1 cellular context compared by ENCODE assay signal in the genomic region with DNA sequence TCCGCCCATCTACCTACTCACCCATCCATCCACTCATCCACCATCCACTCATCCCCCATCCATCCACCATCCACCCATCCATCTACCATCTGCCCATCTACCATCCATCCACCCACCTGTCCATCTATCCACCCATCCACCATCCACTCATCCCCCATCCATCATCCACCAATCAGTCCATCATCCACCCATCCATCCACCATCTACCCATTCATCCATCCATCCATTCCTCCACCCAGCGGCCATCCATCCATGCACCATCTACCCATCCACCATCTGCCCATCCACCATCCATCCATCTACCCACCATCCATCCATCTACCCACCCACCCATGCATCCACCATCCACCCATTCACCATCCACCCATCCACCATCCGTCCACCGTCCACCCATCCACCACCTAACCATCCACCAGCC.
TF ChIP-seq lines count a peak whose summit lies in the region.

No MANE protein-coding gene starts in this region.

TF ChIP-seq in HEK293, 187 proteins besides CTCF, POLR2A, EP300 and RAD21 (continued from another document and continues in another):
- TF ChIP-seq, protein P1, sequence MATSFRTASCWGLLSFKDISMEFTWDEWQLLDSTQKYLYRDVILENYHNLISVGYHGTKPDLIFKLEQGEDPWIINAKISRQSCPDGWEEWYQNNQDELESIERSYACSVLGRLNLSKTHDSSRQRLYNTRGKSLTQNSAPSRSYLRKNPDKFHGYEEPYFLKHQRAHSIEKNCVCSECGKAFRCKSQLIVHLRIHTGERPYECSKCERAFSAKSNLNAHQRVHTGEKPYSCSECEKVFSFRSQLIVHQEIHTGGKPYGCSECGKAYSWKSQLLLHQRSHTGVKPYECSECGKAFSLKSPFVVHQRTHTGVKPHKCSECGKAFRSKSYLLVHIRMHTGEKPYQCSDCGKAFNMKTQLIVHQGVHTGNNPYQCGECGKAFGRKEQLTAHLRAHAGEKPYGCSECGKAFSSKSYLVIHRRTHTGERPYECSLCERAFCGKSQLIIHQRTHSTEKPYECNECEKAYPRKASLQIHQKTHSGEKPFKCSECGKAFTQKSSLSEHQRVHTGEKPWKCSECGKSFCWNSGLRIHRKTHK (tag by site-specific recombination; IDR thresholded peaks at IDR 0.05), result no peak
- TF ChIP-seq OVOL3 (tag by site-specific recombination; IDR thresholded peaks at IDR 0.05), result no peak
- no peak for TF ChIP-seq ZSCAN16 (tag by site-specific recombination; IDR thresholded peaks at IDR 0.05)
- TF ChIP-seq ZNF677 (tag by site-specific recombination; IDR thresholded peaks at IDR 0.05), result no peak
- TF ChIP-seq MZF1 (tag by site-specific recombination; IDR thresholded peaks at IDR 0.05; ENCODE audit: borderline replicate concordance), result no peak
- 0 out of 2 replicates have a peak, but pooled peaks have one; percentile 19 for TF ChIP-seq KLF1 (tag by site-specific recombination; IDR thresholded peaks at IDR 0.05)
- no peak for TF ChIP-seq ZBTB21 (tag by site-specific recombination; IDR thresholded peaks at IDR 0.05)
- TF ChIP-seq, protein P2, sequence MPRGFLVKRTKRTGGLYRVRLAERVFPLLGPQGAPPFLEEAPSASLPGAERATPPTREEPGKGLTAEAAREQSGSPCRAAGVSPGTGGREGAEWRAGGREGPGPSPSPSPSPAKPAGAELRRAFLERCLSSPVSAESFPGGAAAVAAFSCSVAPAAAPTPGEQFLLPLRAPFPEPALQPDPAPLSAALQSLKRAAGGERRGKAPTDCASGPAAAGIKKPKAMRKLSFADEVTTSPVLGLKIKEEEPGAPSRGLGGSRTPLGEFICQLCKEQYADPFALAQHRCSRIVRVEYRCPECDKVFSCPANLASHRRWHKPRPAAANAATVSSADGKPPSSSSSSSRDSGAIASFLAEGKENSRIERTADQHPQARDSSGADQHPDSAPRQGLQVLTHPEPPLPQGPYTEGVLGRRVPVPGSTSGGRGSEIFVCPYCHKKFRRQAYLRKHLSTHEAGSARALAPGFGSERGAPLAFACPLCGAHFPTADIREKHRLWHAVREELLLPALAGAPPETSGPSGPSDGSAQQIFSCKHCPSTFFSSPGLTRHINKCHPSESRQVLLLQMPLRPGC (tag by site-specific recombination; IDR thresholded peaks at IDR 0.05), result 0 out of 2 replicates have a peak, but pooled peaks have one; percentile 20
- peak; percentile 99 for TF ChIP-seq ZNF366 (tag by site-specific recombination; conservative IDR thresholded peaks at IDR 0.05)
- TF ChIP-seq ZNF404 (tag by site-specific recombination; IDR thresholded peaks at IDR 0.05), result no peak
- TF ChIP-seq, protein P3, sequence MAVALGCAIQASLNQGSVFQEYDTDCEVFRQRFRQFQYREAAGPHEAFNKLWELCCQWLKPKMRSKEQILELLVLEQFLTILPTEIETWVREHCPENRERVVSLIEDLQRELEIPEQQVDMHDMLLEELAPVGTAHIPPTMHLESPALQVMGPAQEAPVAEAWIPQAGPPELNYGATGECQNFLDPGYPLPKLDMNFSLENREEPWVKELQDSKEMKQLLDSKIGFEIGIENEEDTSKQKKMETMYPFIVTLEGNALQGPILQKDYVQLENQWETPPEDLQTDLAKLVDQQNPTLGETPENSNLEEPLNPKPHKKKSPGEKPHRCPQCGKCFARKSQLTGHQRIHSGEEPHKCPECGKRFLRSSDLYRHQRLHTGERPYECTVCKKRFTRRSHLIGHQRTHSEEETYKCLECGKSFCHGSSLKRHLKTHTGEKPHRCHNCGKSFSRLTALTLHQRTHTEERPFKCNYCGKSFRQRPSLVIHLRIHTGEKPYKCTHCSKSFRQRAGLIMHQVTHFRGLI (tag by site-specific recombination; IDR thresholded peaks at IDR 0.05), result no peak
- TF ChIP-seq, protein P4, sequence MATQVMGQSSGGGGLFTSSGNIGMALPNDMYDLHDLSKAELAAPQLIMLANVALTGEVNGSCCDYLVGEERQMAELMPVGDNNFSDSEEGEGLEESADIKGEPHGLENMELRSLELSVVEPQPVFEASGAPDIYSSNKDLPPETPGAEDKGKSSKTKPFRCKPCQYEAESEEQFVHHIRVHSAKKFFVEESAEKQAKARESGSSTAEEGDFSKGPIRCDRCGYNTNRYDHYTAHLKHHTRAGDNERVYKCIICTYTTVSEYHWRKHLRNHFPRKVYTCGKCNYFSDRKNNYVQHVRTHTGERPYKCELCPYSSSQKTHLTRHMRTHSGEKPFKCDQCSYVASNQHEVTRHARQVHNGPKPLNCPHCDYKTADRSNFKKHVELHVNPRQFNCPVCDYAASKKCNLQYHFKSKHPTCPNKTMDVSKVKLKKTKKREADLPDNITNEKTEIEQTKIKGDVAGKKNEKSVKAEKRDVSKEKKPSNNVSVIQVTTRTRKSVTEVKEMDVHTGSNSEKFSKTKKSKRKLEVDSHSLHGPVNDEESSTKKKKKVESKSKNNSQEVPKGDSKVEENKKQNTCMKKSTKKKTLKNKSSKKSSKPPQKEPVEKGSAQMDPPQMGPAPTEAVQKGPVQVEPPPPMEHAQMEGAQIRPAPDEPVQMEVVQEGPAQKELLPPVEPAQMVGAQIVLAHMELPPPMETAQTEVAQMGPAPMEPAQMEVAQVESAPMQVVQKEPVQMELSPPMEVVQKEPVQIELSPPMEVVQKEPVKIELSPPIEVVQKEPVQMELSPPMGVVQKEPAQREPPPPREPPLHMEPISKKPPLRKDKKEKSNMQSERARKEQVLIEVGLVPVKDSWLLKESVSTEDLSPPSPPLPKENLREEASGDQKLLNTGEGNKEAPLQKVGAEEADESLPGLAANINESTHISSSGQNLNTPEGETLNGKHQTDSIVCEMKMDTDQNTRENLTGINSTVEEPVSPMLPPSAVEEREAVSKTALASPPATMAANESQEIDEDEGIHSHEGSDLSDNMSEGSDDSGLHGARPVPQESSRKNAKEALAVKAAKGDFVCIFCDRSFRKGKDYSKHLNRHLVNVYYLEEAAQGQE (tag by site-specific recombination; IDR thresholded peaks at IDR 0.05), result no peak
- no peak for TF ChIP-seq SP7 (tag by site-specific recombination; IDR thresholded peaks at IDR 0.05)
- TF ChIP-seq ZNF157 (tag by site-specific recombination; IDR thresholded peaks at IDR 0.05), result peak; percentile 53; the same call in 1 of the 2 replicates
- TF ChIP-seq, protein P5, sequence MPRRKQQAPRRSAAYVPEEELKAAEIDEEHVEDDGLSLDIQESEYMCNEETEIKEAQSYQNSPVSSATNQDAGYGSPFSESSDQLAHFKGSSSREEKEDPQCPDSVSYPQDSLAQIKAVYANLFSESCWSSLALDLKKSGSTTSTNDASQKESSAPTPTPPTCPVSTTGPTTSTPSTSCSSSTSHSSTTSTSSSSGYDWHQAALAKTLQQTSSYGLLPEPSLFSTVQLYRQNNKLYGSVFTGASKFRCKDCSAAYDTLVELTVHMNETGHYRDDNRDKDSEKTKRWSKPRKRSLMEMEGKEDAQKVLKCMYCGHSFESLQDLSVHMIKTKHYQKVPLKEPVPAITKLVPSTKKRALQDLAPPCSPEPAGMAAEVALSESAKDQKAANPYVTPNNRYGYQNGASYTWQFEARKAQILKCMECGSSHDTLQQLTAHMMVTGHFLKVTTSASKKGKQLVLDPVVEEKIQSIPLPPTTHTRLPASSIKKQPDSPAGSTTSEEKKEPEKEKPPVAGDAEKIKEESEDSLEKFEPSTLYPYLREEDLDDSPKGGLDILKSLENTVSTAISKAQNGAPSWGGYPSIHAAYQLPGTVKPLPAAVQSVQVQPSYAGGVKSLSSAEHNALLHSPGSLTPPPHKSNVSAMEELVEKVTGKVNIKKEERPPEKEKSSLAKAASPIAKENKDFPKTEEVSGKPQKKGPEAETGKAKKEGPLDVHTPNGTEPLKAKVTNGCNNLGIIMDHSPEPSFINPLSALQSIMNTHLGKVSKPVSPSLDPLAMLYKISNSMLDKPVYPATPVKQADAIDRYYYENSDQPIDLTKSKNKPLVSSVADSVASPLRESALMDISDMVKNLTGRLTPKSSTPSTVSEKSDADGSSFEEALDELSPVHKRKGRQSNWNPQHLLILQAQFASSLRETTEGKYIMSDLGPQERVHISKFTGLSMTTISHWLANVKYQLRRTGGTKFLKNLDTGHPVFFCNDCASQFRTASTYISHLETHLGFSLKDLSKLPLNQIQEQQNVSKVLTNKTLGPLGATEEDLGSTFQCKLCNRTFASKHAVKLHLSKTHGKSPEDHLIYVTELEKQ (tag by site-specific recombination; IDR thresholded peaks at IDR 0.05; ENCODE audit: borderline replicate concordance), result no peak
- TF ChIP-seq, protein P6, sequence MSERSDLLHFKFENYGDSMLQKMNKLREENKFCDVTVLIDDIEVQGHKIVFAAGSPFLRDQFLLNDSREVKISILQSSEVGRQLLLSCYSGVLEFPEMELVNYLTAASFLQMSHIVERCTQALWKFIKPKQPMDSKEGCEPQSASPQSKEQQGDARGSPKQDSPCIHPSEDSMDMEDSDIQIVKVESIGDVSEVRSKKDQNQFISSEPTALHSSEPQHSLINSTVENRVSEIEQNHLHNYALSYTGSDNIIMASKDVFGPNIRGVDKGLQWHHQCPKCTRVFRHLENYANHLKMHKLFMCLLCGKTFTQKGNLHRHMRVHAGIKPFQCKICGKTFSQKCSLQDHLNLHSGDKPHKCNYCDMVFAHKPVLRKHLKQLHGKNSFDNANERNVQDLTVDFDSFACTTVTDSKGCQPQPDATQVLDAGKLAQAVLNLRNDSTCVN (tag by site-specific recombination; optimal IDR thresholded peaks at IDR 0.05), result peak; percentile 5
- TF ChIP-seq TCF7L2 (IDR thresholded peaks at IDR 0.05; ENCODE audit: borderline replicate concordance, low read depth, low read length), result no peak
- TF ChIP-seq, protein P7, sequence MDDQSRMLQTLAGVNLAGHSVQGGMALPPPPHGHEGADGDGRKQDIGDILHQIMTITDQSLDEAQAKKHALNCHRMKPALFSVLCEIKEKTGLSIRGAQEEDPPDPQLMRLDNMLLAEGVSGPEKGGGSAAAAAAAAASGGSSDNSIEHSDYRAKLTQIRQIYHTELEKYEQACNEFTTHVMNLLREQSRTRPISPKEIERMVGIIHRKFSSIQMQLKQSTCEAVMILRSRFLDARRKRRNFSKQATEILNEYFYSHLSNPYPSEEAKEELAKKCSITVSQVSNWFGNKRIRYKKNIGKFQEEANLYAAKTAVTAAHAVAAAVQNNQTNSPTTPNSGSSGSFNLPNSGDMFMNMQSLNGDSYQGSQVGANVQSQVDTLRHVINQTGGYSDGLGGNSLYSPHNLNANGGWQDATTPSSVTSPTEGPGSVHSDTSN (CRISPR knock-in tag; IDR thresholded peaks at IDR 0.05), result no peak
- TF ChIP-seq ZNF837 (tag by site-specific recombination; IDR thresholded peaks at IDR 0.05), result no peak
- 0 out of 2 replicates have a peak, but pooled peaks have one; percentile 56 for TF ChIP-seq ZNF777 (tag by site-specific recombination; IDR thresholded peaks at IDR 0.05; ENCODE audit: borderline replicate concordance)
- TF ChIP-seq ZBTB17 (tag by site-specific recombination; IDR thresholded peaks at IDR 0.05), result peak; percentile 97
- no peak for TF ChIP-seq ZNF121 (tag by site-specific recombination; IDR thresholded peaks at IDR 0.05)
- no peak for TF ChIP-seq ZNF155 (tag by site-specific recombination; IDR thresholded peaks at IDR 0.05)
- no peak for TF ChIP-seq ZFP3 (tag by site-specific recombination; IDR thresholded peaks at IDR 0.05; ENCODE audit: low read depth)
- TF ChIP-seq ZNF114 (tag by site-specific recombination; IDR thresholded peaks at IDR 0.05), result no peak
- TF ChIP-seq ZNF169 (tag by site-specific recombination; IDR thresholded peaks at IDR 0.05), result 0 out of 2 replicates have a peak, but pooled peaks have one; percentile 63
- TF ChIP-seq ZNF433 (tag by site-specific recombination; IDR thresholded peaks at IDR 0.05; ENCODE audit: low read depth), result no peak
- TF ChIP-seq ZNF830 (tag by site-specific recombination; IDR thresholded peaks at IDR 0.05; ENCODE audit: low read depth), result no peak
- TF ChIP-seq ZNF585B (tag by site-specific recombination; IDR thresholded peaks at IDR 0.05), result no peak
- TF ChIP-seq ZFHX2 (tag by site-specific recombination; conservative IDR thresholded peaks at IDR 0.05), result peak; percentile 90
- no peak for TF ChIP-seq GLI2 (tag by site-specific recombination; IDR thresholded peaks at IDR 0.05; ENCODE audit: borderline replicate concordance, low read depth)
- TF ChIP-seq ZNF132 (tag by site-specific recombination; IDR thresholded peaks at IDR 0.05; ENCODE audit: borderline replicate concordance), result no peak
- no peak for TF ChIP-seq ZNF324 (tag by site-specific recombination; IDR thresholded peaks at IDR 0.05)
- no peak for TF ChIP-seq HOXC10 (CRISPR knock-in tag; IDR thresholded peaks at IDR 0.05)
- no peak for TF ChIP-seq ZNF16 (tag by site-specific recombination; IDR thresholded peaks at IDR 0.05; ENCODE audit: low read depth)
- no peak for TF ChIP-seq ZNF138 (tag by site-specific recombination; IDR thresholded peaks at IDR 0.05; ENCODE audit: borderline replicate concordance)
- TF ChIP-seq ZNF629 (tag by site-specific recombination; IDR thresholded peaks at IDR 0.05), result no peak
- TF ChIP-seq, protein P8, sequence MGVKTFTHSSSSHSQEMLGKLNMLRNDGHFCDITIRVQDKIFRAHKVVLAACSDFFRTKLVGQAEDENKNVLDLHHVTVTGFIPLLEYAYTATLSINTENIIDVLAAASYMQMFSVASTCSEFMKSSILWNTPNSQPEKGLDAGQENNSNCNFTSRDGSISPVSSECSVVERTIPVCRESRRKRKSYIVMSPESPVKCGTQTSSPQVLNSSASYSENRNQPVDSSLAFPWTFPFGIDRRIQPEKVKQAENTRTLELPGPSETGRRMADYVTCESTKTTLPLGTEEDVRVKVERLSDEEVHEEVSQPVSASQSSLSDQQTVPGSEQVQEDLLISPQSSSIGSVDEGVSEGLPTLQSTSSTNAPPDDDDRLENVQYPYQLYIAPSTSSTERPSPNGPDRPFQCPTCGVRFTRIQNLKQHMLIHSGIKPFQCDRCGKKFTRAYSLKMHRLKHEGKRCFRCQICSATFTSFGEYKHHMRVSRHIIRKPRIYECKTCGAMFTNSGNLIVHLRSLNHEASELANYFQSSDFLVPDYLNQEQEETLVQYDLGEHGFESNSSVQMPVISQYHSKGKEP (tag by site-specific recombination; IDR thresholded peaks at IDR 0.05), result no peak
- TF ChIP-seq ZFP37 (tag by site-specific recombination; IDR thresholded peaks at IDR 0.05), result no peak
- peak; percentile 67; the same call in 1 of the 2 replicates for TF ChIP-seq ZNF785 (tag by site-specific recombination; IDR thresholded peaks at IDR 0.05)
- TF ChIP-seq HOXA7 (CRISPR knock-in tag; IDR thresholded peaks at IDR 0.05; ENCODE audit: borderline replicate concordance), result no peak
- TF ChIP-seq ZNF175 (tag by site-specific recombination; IDR thresholded peaks at IDR 0.05), result no peak
- TF ChIP-seq ZNF354C (tag by site-specific recombination; IDR thresholded peaks at IDR 0.05; ENCODE audit: borderline replicate concordance, low read depth), result no peak
- TF ChIP-seq ZNF292 (tag by site-specific recombination; IDR thresholded peaks at IDR 0.05; ENCODE audit: borderline replicate concordance, low read depth), result no peak
- TF ChIP-seq, protein P9, sequence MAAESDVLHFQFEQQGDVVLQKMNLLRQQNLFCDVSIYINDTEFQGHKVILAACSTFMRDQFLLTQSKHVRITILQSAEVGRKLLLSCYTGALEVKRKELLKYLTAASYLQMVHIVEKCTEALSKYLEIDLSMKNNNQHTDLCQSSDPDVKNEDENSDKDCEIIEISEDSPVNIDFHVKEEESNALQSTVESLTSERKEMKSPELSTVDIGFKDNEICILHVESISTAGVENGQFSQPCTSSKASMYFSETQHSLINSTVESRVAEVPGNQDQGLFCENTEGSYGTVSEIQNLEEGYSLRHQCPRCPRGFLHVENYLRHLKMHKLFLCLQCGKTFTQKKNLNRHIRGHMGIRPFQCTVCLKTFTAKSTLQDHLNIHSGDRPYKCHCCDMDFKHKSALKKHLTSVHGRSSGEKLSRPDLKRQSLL (tag by site-specific recombination; IDR thresholded peaks at IDR 0.05), result no peak
- no peak for TF ChIP-seq SALL2 (tag by site-specific recombination; IDR thresholded peaks at IDR 0.05; ENCODE audit: borderline replicate concordance)
- peak; percentile 84 for TF ChIP-seq ZNF473 (tag by site-specific recombination; IDR thresholded peaks at IDR 0.05)
